In the genomic region with DNA sequence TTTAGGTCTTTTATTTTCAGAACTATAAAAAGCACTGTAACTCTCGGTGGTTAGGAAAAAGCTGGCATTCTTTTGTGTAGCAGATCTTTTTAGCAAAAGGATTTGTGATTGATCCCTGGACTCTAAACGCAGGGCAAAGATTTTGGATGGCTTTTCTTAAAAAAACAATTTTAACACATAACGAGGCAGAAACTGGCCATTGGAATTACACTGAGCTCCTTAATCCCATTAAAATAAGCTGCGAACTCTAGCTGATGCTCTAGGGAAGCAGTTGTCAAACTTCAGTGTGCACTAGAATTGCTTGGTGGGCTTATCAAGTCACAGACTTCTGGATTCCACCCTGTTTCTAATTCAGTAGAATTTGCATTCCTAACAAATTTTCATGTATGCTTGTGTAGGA, we compare ENCODE assay signal across 19 cellular contexts.
"Had no signal": no experiment of that assay in that cellular context is flagged by ENCODE, and none has a peak within 500 bp of the region (broad histone marks: within the 10 kb centered on the region; RNA-seq: fewer than 3 reads in every experiment).

No MANE protein-coding gene starts in this region.

- DNase-seq: KBM-7, MV-4-11, NCI-H1048, NCI-H1105, NCI-H1417, NCI-H1436 treated with DMSO at 0.1 percent for 48 hours, NCI-H1694, NCI-H187 treated with DMSO at 0.1 percent for 48 hours, NCI-H2029 treated with DMSO at 0.1 percent for 48 hours, NCI-H2171 treated with DMSO at 0.1 percent for 48 hours, NCI-H345, NCI-H446 treated with DMSO at 0.1 percent for 48 hours, NCI-H510A treated with DMSO at 0.1 percent for 48 hours, NCI-H526, Right ventricle myocardium superior, RPMI8226, SIG-M5 had no signal

- H3K27ac ChIP-seq: SJSA1 had no signal

- H3K36me3 ChIP-seq: SJSA1 had no signal

- H3K27me3 ChIP-seq: SJSA1 had no signal

- H3K9me3 ChIP-seq: SJSA1 had no signal

- H3K4me3 ChIP-seq: SJSA1, SK-N-MC had no signal
